27 cellular contexts compared by ENCODE assay signal in the genomic region with DNA sequence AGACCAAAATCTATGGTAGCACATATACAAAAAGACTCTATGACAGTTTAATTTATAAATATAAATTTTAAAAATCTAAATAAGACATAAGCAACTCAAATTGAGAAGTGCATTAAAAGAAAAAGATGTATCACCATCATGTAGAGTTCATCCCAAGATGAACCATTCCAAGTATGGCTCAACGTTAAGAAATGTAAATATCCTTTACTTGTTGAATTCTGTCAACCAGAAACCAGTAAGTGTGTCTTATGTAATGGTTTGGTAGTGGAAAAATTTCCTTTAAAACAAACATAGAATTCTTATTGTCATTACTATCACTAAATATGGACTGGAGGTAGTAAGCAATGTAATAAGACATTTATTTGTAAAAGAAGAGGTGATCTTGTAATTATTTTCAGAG.
"Had no signal": no experiment of that assay in that cellular context is flagged by ENCODE, and none has a peak within 500 bp of the region (broad histone marks: within the 10 kb centered on the region; RNA-seq: fewer than 3 reads in every experiment).

No MANE protein-coding gene starts in this region.

- H3K4me3 ChIP-seq: ascending aorta, cardiac muscle cell had no signal

- DNase-seq: activated B cell treated with CpG ODN at 0.5 μM for 24 hours; activated CD4-positive, alpha-beta memory T cell treated with anti-CD3 and anti-CD28 coated beads for 36 hours; activated CD4-positive, alpha-beta T cell treated with anti-CD3 and anti-CD28 coated beads for 4 hours; activated CD4-positive, alpha-beta T cell treated with anti-CD3 and anti-CD28 coated beads, Interleukin-2, amount 10 ng/mL, durations not matched to agents 24 days and 14 days; activated CD4-positive, alpha-beta T cell treated with anti-CD3 and anti-CD28 coated beads, Interleukin-2, amount 50 U/mL, for 1 hour; activated CD4-positive, alpha-beta T cell treated with anti-CD3 and anti-CD28 coated beads, Interleukin-2, amount 50 U/mL, for 4 hours; activated CD4-positive, CD25-positive, alpha-beta regulatory T cell treated with anti-CD3 and anti-CD28 coated beads, Interleukin-2, amount 50 U/mL, for 72 hours; activated CD8-positive, alpha-beta memory T cell treated with anti-CD3 and anti-CD28 coated beads, Interleukin-2, amount 50 U/mL, for 48 hours; activated CD8-positive, alpha-beta T cell treated with anti-CD3 and anti-CD28 coated beads for 36 hours; activated effector memory CD4-positive, alpha-beta T cell treated with Interleukin-2 at 50 U/mL for 16 hours; activated gamma-delta T cell; activated naive CD4-positive, alpha-beta T cell treated with anti-CD3 and anti-CD28 coated beads, Interleukin-2, amount 10 ng/mL, durations not matched to agents 7 days and 5 days; activated naive CD4-positive, alpha-beta T cell treated with Interleukin-2 at 50 U/mL for 16 hours; activated naive CD8-positive, alpha-beta T cell treated with anti-CD3 and anti-CD28 coated beads, Interleukin-2, amount 10 ng/mL, durations not matched to agents 7 days and 5 days; activated naive CD8-positive, alpha-beta T cell treated with anti-CD3 and anti-CD28 coated beads, Interleukin-2, amount 50 U/mL, for 24 hours; activated T-cell treated with anti-CD3 and anti-CD28 coated beads, Interleukin-2, amount 50 U/mL, for 24 hours; activated T-cell treated with anti-CD3 and anti-CD28 coated beads, Interleukin-2, amount 50 U/mL, for 48 hours; amygdala; anterior cingulate cortex; caudate nucleus; cerebellar nuclear complex; T-helper 1 cell; T-helper 2 cell; T-helper 9 cell had no signal

- H3K27me3 ChIP-seq: ascending aorta, cardiac muscle cell had no signal

- H3K36me3 ChIP-seq: ascending aorta, cardiac muscle cell had no signal

- H3K4me1 ChIP-seq: ascending aorta had no signal

- H3K27ac ChIP-seq: ascending aorta, cardiac muscle cell, VCaP had no signal
